36 cellular contexts compared by ENCODE assay signal in the genomic region with DNA sequence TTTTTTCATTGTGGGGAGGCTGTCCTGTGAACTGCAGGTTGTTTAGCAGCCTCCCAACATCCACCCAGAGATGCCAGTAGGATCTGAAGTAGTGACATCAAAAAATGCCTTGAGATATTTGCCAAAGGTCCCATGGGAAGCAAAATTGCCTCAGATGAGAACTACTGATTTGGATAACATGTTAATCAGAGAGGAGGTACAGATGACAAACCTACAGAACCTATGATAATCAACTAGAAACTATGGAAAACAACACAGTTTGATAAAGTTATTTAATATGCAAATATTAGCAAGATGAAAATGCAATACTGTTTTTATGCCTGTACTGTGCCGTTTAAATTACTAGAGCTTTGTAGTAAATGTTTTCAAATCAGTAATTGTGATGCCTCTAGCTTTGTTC.
"Had no signal": no experiment of that assay in that cellular context is flagged by ENCODE, and none has a peak within 500 bp of the region (broad histone marks: within the 10 kb centered on the region; RNA-seq: fewer than 3 reads in every experiment).

No MANE protein-coding gene starts in this region.

- H3K4me3 Mint-ChIP-seq: activated naive CD4-positive, alpha-beta T cell treated with anti-CD3 and anti-CD28 coated beads for 36 hours; activated naive CD4-positive, alpha-beta T cell treated with anti-CD3 and anti-CD28 coated beads, Interleukin-2, amount 10 ng/mL, durations not matched to agents 7 days and 5 days; activated naive CD4-positive, alpha-beta T cell treated with anti-CD3 and anti-CD28 coated beads, Interleukin-2, amount 50 U/mL, for 24 hours; activated naive CD8-positive, alpha-beta T cell; activated naive CD8-positive, alpha-beta T cell treated with anti-CD3 and anti-CD28 coated beads for 36 hours; activated naive CD8-positive, alpha-beta T cell treated with anti-CD3 and anti-CD28 coated beads, Interleukin-2, amount 10 ng/mL, durations not matched to agents 7 days and 5 days; activated naive CD8-positive, alpha-beta T cell treated with anti-CD3 and anti-CD28 coated beads, Interleukin-2, amount 50 U/mL, for 24 hours; activated T-cell treated with anti-CD3 and anti-CD28 coated beads, Interleukin-2, amount 50 U/mL, for 4 hours; activated T-cell treated with anti-CD3 and anti-CD28 coated beads, Interleukin-2, amount 50 U/mL, for 72 hours; activated T-helper 1 cell treated with anti-CD3 and anti-CD28 coated beads, Interleukin-12 subunit alpha, Interleukin-12 subunit beta, Interleukin-2, Interleukin-4 antibody, amounts not matched to agents 30 ng/mL and 10 ng/mL and 1 ng/mL, durations not matched to agents 14 hours and 24 hours and 36 hours; activated T-helper 17 cell treated with anti-CD3 and anti-CD28 coated beads, Interleukin-2, amount 50 U/mL, for 72 hours; brain; central memory CD8-positive, alpha-beta T cell had no signal

- DNase-seq: activated effector memory CD4-positive, alpha-beta T cell treated with anti-CD3 and anti-CD28 coated beads, Interleukin-2, amount 50 U/mL, for 16 hours; activated effector memory CD4-positive, alpha-beta T cell treated with Interleukin-2 at 50 U/mL for 16 hours; activated gamma-delta T cell; activated gamma-delta T cell treated with Interleukin-2 at 50 U/mL for 16 hours; activated naive CD4-positive, alpha-beta T cell; activated naive CD4-positive, alpha-beta T cell treated with anti-CD3 and anti-CD28 coated beads for 36 hours; activated naive CD4-positive, alpha-beta T cell treated with anti-CD3 and anti-CD28 coated beads, Interleukin-2, amount 10 ng/mL, durations not matched to agents 7 days and 5 days; activated naive CD4-positive, alpha-beta T cell treated with anti-CD3 and anti-CD28 coated beads, Interleukin-2, amount 50 U/mL, for 16 hours; activated naive CD4-positive, alpha-beta T cell treated with Interleukin-2 at 50 U/mL for 16 hours; activated naive CD8-positive, alpha-beta T cell treated with anti-CD3 and anti-CD28 coated beads for 36 hours; activated naive CD8-positive, alpha-beta T cell treated with anti-CD3 and anti-CD28 coated beads, Interleukin-2, amount 10 ng/mL, durations not matched to agents 7 days and 5 days; activated naive CD8-positive, alpha-beta T cell treated with anti-CD3 and anti-CD28 coated beads, Interleukin-2, amount 50 U/mL, for 24 hours; activated T-cell treated with anti-CD3 and anti-CD28 coated beads, Interleukin-2, amount 50 U/mL, for 4 hours; activated T-cell treated with anti-CD3 and anti-CD28 coated beads, Interleukin-2, amount 50 U/mL, for 48 hours; activated T-cell treated with anti-CD3 and anti-CD28 coated beads, Interleukin-2, amount 50 U/mL, for 72 hours; adrenal gland; amniotic stem cell; amygdala; anterior cingulate cortex; aorta; body of pancreas; brain microvascular endothelial cell; caudate nucleus; central memory CD4-positive, alpha-beta T cell; cerebellar nuclear complex had no signal

- H3K27ac ChIP-seq: adrenal gland, ascending aorta, body of pancreas, brain microvascular endothelial cell, breast epithelium, cardiac muscle cell had no signal

- H3K9me3 ChIP-seq: ascending aorta, body of pancreas had no signal

- H3K36me3 ChIP-seq: adrenal gland, ascending aorta, brain microvascular endothelial cell, breast epithelium, cardiac muscle cell had no signal

- ATAC-seq: activated naive CD4-positive, alpha-beta T cell treated with anti-CD3 and anti-CD28 coated beads, Interleukin-2, amount 50 U/mL, for 72 hours; activated naive CD8-positive, alpha-beta T cell treated with anti-CD3 and anti-CD28 coated beads, Interleukin-2, amount 50 U/mL, for 24 hours; activated T-cell treated with anti-CD3 and anti-CD28 coated beads, Interleukin-2, amount 50 U/mL, for 4 hours; activated T-cell treated with anti-CD3 and anti-CD28 coated beads, Interleukin-2, amount 50 U/mL, for 72 hours; activated T-helper 17 cell treated with anti-CD3 and anti-CD28 coated beads, Interleukin-2, amount 50 U/mL, for 72 hours; body of pancreas had no signal

- H3K4me3 ChIP-seq: adrenal gland, ascending aorta, body of pancreas, breast epithelium, cardiac muscle cell had no signal

- H3K4me1 Mint-ChIP-seq: activated naive CD4-positive, alpha-beta T cell treated with anti-CD3 and anti-CD28 coated beads, Interleukin-2, amount 50 U/mL, for 24 hours; activated naive CD8-positive, alpha-beta T cell treated with anti-CD3 and anti-CD28 coated beads for 36 hours; activated naive CD8-positive, alpha-beta T cell treated with anti-CD3 and anti-CD28 coated beads, Interleukin-2, amount 50 U/mL, for 24 hours; activated T-helper 17 cell treated with anti-CD3 and anti-CD28 coated beads, Interleukin-2, amount 50 U/mL, for 72 hours; brain; central memory CD8-positive, alpha-beta T cell had no signal

- H3K9me3 Mint-ChIP-seq: activated naive CD4-positive, alpha-beta T cell treated with anti-CD3 and anti-CD28 coated beads, Interleukin-2, amount 50 U/mL, for 24 hours; activated naive CD4-positive, alpha-beta T cell treated with anti-CD3 and anti-CD28 coated beads, Interleukin-2, amount 50 U/mL, for 72 hours; activated naive CD8-positive, alpha-beta T cell treated with anti-CD3 and anti-CD28 coated beads, Interleukin-2, amount 10 ng/mL, durations not matched to agents 7 days and 5 days; activated naive CD8-positive, alpha-beta T cell treated with anti-CD3 and anti-CD28 coated beads, Interleukin-2, amount 50 U/mL, for 24 hours; activated T-cell treated with anti-CD3 and anti-CD28 coated beads, Interleukin-2, amount 50 U/mL, for 72 hours; activated T-helper 1 cell treated with anti-CD3 and anti-CD28 coated beads, Interleukin-12 subunit alpha, Interleukin-12 subunit beta, Interleukin-2, Interleukin-4 antibody, amounts not matched to agents 30 ng/mL and 10 ng/mL and 1 ng/mL, durations not matched to agents 14 hours and 24 hours and 36 hours; activated T-helper 17 cell treated with anti-CD3 and anti-CD28 coated beads, Interleukin-2, amount 50 U/mL, for 72 hours; activated T-helper 2 cell treated with anti-CD3 and anti-CD28 coated beads, Interferon-gamma antibody, Interleukin-2, Interleukin-4, amounts not matched to agents 10 μg/mL and 5 μg/mL and 100 μg/mL, durations not matched to agents 14 hours and 24 hours and 36 hours; central memory CD8-positive, alpha-beta T cell had no signal

- H3K27me3 Mint-ChIP-seq: activated naive CD4-positive, alpha-beta T cell treated with anti-CD3 and anti-CD28 coated beads, Interleukin-2, amount 10 ng/mL, durations not matched to agents 7 days and 5 days; activated naive CD4-positive, alpha-beta T cell treated with anti-CD3 and anti-CD28 coated beads, Interleukin-2, amount 50 U/mL, for 24 hours; activated naive CD8-positive, alpha-beta T cell; activated naive CD8-positive, alpha-beta T cell treated with anti-CD3 and anti-CD28 coated beads for 36 hours; activated naive CD8-positive, alpha-beta T cell treated with anti-CD3 and anti-CD28 coated beads, Interleukin-2, amount 10 ng/mL, durations not matched to agents 7 days and 5 days; activated naive CD8-positive, alpha-beta T cell treated with anti-CD3 and anti-CD28 coated beads, Interleukin-2, amount 50 U/mL, for 24 hours; activated T-helper 17 cell treated with anti-CD3 and anti-CD28 coated beads, Interleukin-2, amount 50 U/mL, for 72 hours; brain; central memory CD8-positive, alpha-beta T cell had no signal

- H3K27ac Mint-ChIP-seq: activated naive CD4-positive, alpha-beta T cell treated with anti-CD3 and anti-CD28 coated beads for 36 hours; activated naive CD4-positive, alpha-beta T cell treated with anti-CD3 and anti-CD28 coated beads, Interleukin-2, amount 10 ng/mL, durations not matched to agents 7 days and 5 days; activated naive CD4-positive, alpha-beta T cell treated with anti-CD3 and anti-CD28 coated beads, Interleukin-2, amount 50 U/mL, for 24 hours; activated naive CD4-positive, alpha-beta T cell treated with anti-CD3 and anti-CD28 coated beads, Interleukin-2, amount 50 U/mL, for 72 hours; activated naive CD8-positive, alpha-beta T cell; activated naive CD8-positive, alpha-beta T cell treated with anti-CD3 and anti-CD28 coated beads for 36 hours; activated naive CD8-positive, alpha-beta T cell treated with anti-CD3 and anti-CD28 coated beads, Interleukin-2, amount 10 ng/mL, durations not matched to agents 7 days and 5 days; activated naive CD8-positive, alpha-beta T cell treated with anti-CD3 and anti-CD28 coated beads, Interleukin-2, amount 50 U/mL, for 24 hours; activated T-cell treated with anti-CD3 and anti-CD28 coated beads, Interleukin-2, amount 50 U/mL, for 72 hours; activated T-helper 1 cell treated with anti-CD3 and anti-CD28 coated beads, Interleukin-12 subunit alpha, Interleukin-12 subunit beta, Interleukin-2, Interleukin-4 antibody, amounts not matched to agents 30 ng/mL and 10 ng/mL and 1 ng/mL, durations not matched to agents 14 hours and 24 hours and 36 hours; activated T-helper 17 cell treated with anti-CD3 and anti-CD28 coated beads, Interleukin-2, amount 50 U/mL, for 72 hours; activated T-helper 2 cell treated with anti-CD3 and anti-CD28 coated beads, Interferon-gamma antibody, Interleukin-2, Interleukin-4, amounts not matched to agents 10 μg/mL and 5 μg/mL and 100 μg/mL, durations not matched to agents 14 hours and 24 hours and 36 hours; brain had no signal

- H3K36me3 Mint-ChIP-seq: activated naive CD8-positive, alpha-beta T cell treated with anti-CD3 and anti-CD28 coated beads, Interleukin-2, amount 10 ng/mL, durations not matched to agents 7 days and 5 days; brain had no signal

- H3K4me1 ChIP-seq: adrenal gland, ascending aorta, body of pancreas, breast epithelium had no signal
